ENCODE assay signal across 9 cellular contexts in the genomic region with DNA sequence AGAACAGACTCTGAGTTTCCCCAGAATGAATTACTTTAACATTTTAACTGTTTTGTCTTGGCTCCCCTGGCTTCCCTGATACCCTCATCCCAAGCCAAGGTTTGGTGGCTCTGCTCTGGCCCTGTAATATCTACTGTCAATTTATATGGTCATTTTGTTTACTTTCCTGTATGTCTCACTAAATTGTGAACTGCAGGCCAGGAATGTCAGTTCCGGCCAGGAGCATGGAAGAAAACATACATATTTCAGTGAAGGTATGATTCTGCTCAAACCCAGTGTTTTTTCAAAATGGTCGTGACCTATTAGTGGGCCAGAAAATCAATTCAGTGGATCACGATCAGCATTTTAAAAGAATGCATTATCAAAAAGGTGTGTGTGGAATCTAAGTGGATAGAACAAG. TPM values are rescaled to one million over a fixed set of nuclear protein-coding genes. Genes with fewer than 3 reads are reported as not detected.
A peak's percentile ranks its signal among the peaks of the same experiment; 100 is the strongest.
DNase-seq lines count a peak whose midpoint lies in the region; ATAC-seq, FAIRE-seq and TF ChIP-seq lines count a peak whose summit lies in the region.
"Had no signal": no experiment of that assay in that cellular context is flagged by ENCODE, and none has a peak within 500 bp of the region (broad histone marks: within the 10 kb centered on the region; RNA-seq: fewer than 3 reads in every experiment).

No MANE protein-coding gene starts in this region.

- H4K20me1 ChIP-seq in keratinocyte (ENCODE audit: control insufficient read depth, extremely low read depth, insufficient read depth, low read length) = no peaks in the 10 kb centered on the region

- FAIRE-seq in keratinocyte (lab: Jason Lieb, UNC) = no peak

- H3K27ac Mint-ChIP-seq in activated CD4-positive, alpha-beta T cell treated with anti-CD3 and anti-CD28 coated beads, Interleukin-2, amount 10 ng/mL, durations not matched to agents 7 days and 5 days = peak overlapping the region; percentile 94
- peak overlapping the region; percentile 90 for H3K27ac Mint-ChIP-seq in activated naive CD8-positive, alpha-beta T cell treated with anti-CD3 and anti-CD28 coated beads for 36 hours

- H3K9ac ChIP-seq in keratinocyte (ENCODE audit: control insufficient read depth, extremely low read depth, insufficient read depth, low read length) = peak overlapping the region; percentile 86

- no peaks in the 10 kb centered on the region for H3K36me3 Mint-ChIP-seq in activated CD4-positive, alpha-beta T cell treated with anti-CD3 and anti-CD28 coated beads, Interleukin-2, amount 10 ng/mL, durations not matched to agents 7 days and 5 days (ENCODE audit: low read depth)
- H3K36me3 Mint-ChIP-seq in activated naive CD8-positive, alpha-beta T cell treated with anti-CD3 and anti-CD28 coated beads for 36 hours = no peaks in the 10 kb centered on the region

- dilution Hi-C loops in keratinocyte (cut with MboI; ENCODE audit: extremely low pct_ligation_motif_present, low sequenced_read_pairs) = no loop called here

- no peaks in the 10 kb centered on the region for H3K27me3 ChIP-seq in keratinocyte (ENCODE audit: control insufficient read depth, extremely low read depth, insufficient read depth, low read length)
- H3K27me3 ChIP-seq in thoracic aorta (replicated peaks; ENCODE audit: insufficient read depth) = no peaks in the 10 kb centered on the region

- H3K36me3 ChIP-seq in keratinocyte (ENCODE audit: control insufficient read depth in 2 of 2, extremely low read depth in 1 of 2, insufficient read depth in 2 of 2, low read length in 2 of 2) (no peaks in the 10 kb centered on the region), thoracic aorta (no peaks in the 10 kb centered on the region)

- H3K79me2 ChIP-seq in keratinocyte (ENCODE audit: control insufficient read depth, insufficient read depth, low read length) = no peaks in the 10 kb centered on the region

- CTCF ChIA-PET in activated CD4-positive, alpha-beta T cell treated with anti-CD3 and anti-CD28 coated beads, Interleukin-2, amount 10 ng/mL, durations not matched to agents 7 days and 5 days (lab: Charles Lee) = interaction anchor here (1.1 to 1.3 kb wide), 3 partner anchors 12 to 62 kb away, joined by 3 to 5 read pairs (median 5); no protein-coding TSS in a partner anchor

- H3K4me1 ChIP-seq in keratinocyte (ENCODE audit: control insufficient read depth, extremely low read depth, insufficient read depth, low read length) (no peaks in the 10 kb centered on the region), thoracic aorta (ENCODE audit: control insufficient read depth in 1 of 2, low read depth in 2 of 2) (no peaks in the 10 kb centered on the region)

- peak overlapping the region; percentile 84 for H3K4me2 ChIP-seq in keratinocyte (ENCODE audit: control insufficient read depth, extremely low read depth, insufficient read depth, low read depth, low read length)

- peaks cover 20% of the 10 kb centered on the region for H3K4me1 Mint-ChIP-seq in activated CD4-positive, alpha-beta T cell treated with anti-CD3 and anti-CD28 coated beads, Interleukin-2, amount 10 ng/mL, durations not matched to agents 7 days and 5 days
- H3K4me1 Mint-ChIP-seq in activated naive CD8-positive, alpha-beta T cell treated with anti-CD3 and anti-CD28 coated beads for 36 hours = peaks cover 20% of the 10 kb centered on the region

- TF ChIP-seq CTCF in keratinocyte (optimal IDR thresholded peaks at IDR 0.05 in 1 of 3, IDR thresholded peaks at IDR 0.05 in 1 of 3, conservative IDR thresholded peaks at IDR 0.05 in 1 of 3; ENCODE audit: extremely low read depth in 1 of 3, insufficient read depth in 2 of 3, low read length in 3 of 3) (no peak), thoracic aorta (IDR thresholded peaks at IDR 0.05) (no peak)

- H3K4me3 ChIP-seq in keratinocyte (ENCODE audit: control insufficient read depth in 2 of 3, extremely low read depth in 1 of 3, insufficient read depth in 2 of 3, low read depth in 1 of 3, low read length in 3 of 3) = peak overlapping the region; percentile 63 to 71 (median 68)
- peak overlapping the region; percentile 87 for H3K4me3 ChIP-seq in thoracic aorta

- H2AFZ ChIP-seq in keratinocyte (ENCODE audit: control insufficient read depth, low read length) = peak overlapping the region; percentile 46

- no peak for DNase-seq in activated CD4-positive, alpha-beta T cell treated with anti-CD3 and anti-CD28 coated beads, Interleukin-2, amount 10 ng/mL, durations not matched to agents 7 days and 5 days
- no peak for DNase-seq in activated CD4-positive, alpha-beta T cell treated with anti-CD3 and anti-CD28 coated beads for 1 hour
- no peak for DNase-seq in activated naive CD8-positive, alpha-beta T cell treated with anti-CD3 and anti-CD28 coated beads for 36 hours
- DNase-seq in keratinocyte (ENCODE audit: low read depth, low spot score) (no peak), thoracic aorta (ENCODE audit: low spot score) (no peak), NCI-H2107 treated with DMSO at 0.1 percent for 48 hours (lab: John Stamatoyannopoulos, UW; ENCODE audit: unreplicated experiment) (no peak)
- DNase-seq in activated CD4-positive, alpha-beta T cell treated with anti-CD3 and anti-CD28 coated beads for 48 hours = no peak
- DNase-seq: NCI-H2171 treated with DMSO at 0.1 percent for 48 hours had no signal

- peak overlapping the region; percentile 86 for H3K27ac ChIP-seq in keratinocyte (ENCODE audit: control insufficient read depth, insufficient read depth, low read length)
- no peak overlapping the region for H3K27ac ChIP-seq in thoracic aorta

- POLR2A ChIA-PET in activated CD4-positive, alpha-beta T cell treated with anti-CD3 and anti-CD28 coated beads, Interleukin-2, amount 10 ng/mL, durations not matched to agents 7 days and 5 days (lab: Charles Lee) = no interaction called here

- H3K9me1 ChIP-seq in keratinocyte (ENCODE audit: control insufficient read depth, extremely low read depth, insufficient read depth, low read length) = no peaks in the 10 kb centered on the region

- H3K9me3 Mint-ChIP-seq in activated CD4-positive, alpha-beta T cell treated with anti-CD3 and anti-CD28 coated beads, Interleukin-2, amount 10 ng/mL, durations not matched to agents 7 days and 5 days = no peaks in the 10 kb centered on the region
- H3K9me3 Mint-ChIP-seq in activated naive CD8-positive, alpha-beta T cell treated with anti-CD3 and anti-CD28 coated beads for 36 hours = no peaks in the 10 kb centered on the region

- ATAC-seq in thoracic aorta (ENCODE audit: insufficient number of reproducible peaks, low FRiP score, low read depth) = no peak
- ATAC-seq in HG03354 (IDR thresholded peaks at IDR 0.05; ENCODE audit: poor library complexity, severe bottlenecking, unreplicated experiment) = no peak

- H3K4me3 Mint-ChIP-seq in activated CD4-positive, alpha-beta T cell treated with anti-CD3 and anti-CD28 coated beads, Interleukin-2, amount 10 ng/mL, durations not matched to agents 7 days and 5 days = peak overlapping the region; percentile 89
- H3K4me3 Mint-ChIP-seq in activated naive CD8-positive, alpha-beta T cell treated with anti-CD3 and anti-CD28 coated beads for 36 hours = peak overlapping the region; percentile 89

- no peaks in the 10 kb centered on the region for H3K9me3 ChIP-seq in keratinocyte (ENCODE audit: control insufficient read depth, low read depth, low read length)
- no peaks in the 10 kb centered on the region for H3K9me3 ChIP-seq in thoracic aorta

- H3K27me3 Mint-ChIP-seq in activated CD4-positive, alpha-beta T cell treated with anti-CD3 and anti-CD28 coated beads, Interleukin-2, amount 10 ng/mL, durations not matched to agents 7 days and 5 days = no peaks in the 10 kb centered on the region
- H3K27me3 Mint-ChIP-seq in activated naive CD8-positive, alpha-beta T cell treated with anti-CD3 and anti-CD28 coated beads for 36 hours = no peaks in the 10 kb centered on the region

RNA-seq across cellular contexts. Expression of a gene that starts 1.2 kb away (rescaled TPM):
- 1 to 10 TPM; 5.3 to 5.9 TPM for total RNA-seq in activated CD4-positive, alpha-beta T cell treated with anti-CD3 and anti-CD28 coated beads, Interleukin-2, amount 10 ng/mL, durations not matched to agents 7 days and 5 days
- 10 to 100 TPM in 1 of 2 experiments, 1 to 10 TPM in 1; 9.4 to 10.0 TPM for total RNA-seq in activated naive CD8-positive, alpha-beta T cell treated with anti-CD3 and anti-CD28 coated beads for 36 hours
- 1.1 to 2.4 TPM (median 1.6 TPM) in 3 replicates for polyA plus RNA-seq in keratinocyte
- polyA plus RNA-seq in keratinocyte (2011; ENCODE audit: low read depth) = 5.1 TPM
- polyA plus RNA-seq in keratinocyte (2011; cell fraction: cytosol; rRNA removed) = 0.78 and 0.88 TPM in 2 replicates
- 4.8 and 5.6 TPM in 2 replicates for polyA plus RNA-seq in keratinocyte (2011; cell fraction: nucleus; rRNA removed)
- polyA plus RNA-seq in keratinocyte (2012; ENCODE audit: low replicate concordance) = 2.5 TPM in 2 replicates
- 1.5 to 4.9 TPM (median 1.9 TPM) in 3 replicates for polyA minus RNA-seq in keratinocyte
- polyA minus RNA-seq in keratinocyte (2011; cell fraction: cytosol; rRNA and poly(A)+ RNA removed) = not detected
- polyA minus RNA-seq in keratinocyte (2011; cell fraction: nucleus; rRNA and poly(A)+ RNA removed) = 1.6 and 6.4 TPM in 2 replicates
- total RNA-seq in thoracic aorta = 10 to 100 TPM; 12.6 to 37.2 TPM

RNA-seq across cellular contexts. Expression of a gene that starts 26.3 kb away (rescaled TPM):
- total RNA-seq in activated CD4-positive, alpha-beta T cell treated with anti-CD3 and anti-CD28 coated beads, Interleukin-2, amount 10 ng/mL, durations not matched to agents 7 days and 5 days = not detected
- total RNA-seq in activated naive CD8-positive, alpha-beta T cell treated with anti-CD3 and anti-CD28 coated beads for 36 hours = not detected
- polyA plus RNA-seq in keratinocyte = not detected in 3 replicates
- polyA plus RNA-seq in keratinocyte (2011; ENCODE audit: low read depth) = not detected
- polyA plus RNA-seq in keratinocyte (2011; cell fraction: cytosol; rRNA removed) = not detected in 2 replicates
- polyA plus RNA-seq in keratinocyte (2011; cell fraction: nucleus; rRNA removed) = not detected in 2 replicates
- polyA plus RNA-seq in keratinocyte (2012; ENCODE audit: low replicate concordance) = not detected in 2 replicates
- not detected in 3 replicates for polyA minus RNA-seq in keratinocyte
- not detected for polyA minus RNA-seq in keratinocyte (2011; cell fraction: cytosol; rRNA and poly(A)+ RNA removed)
- polyA minus RNA-seq in keratinocyte (2011; cell fraction: nucleus; rRNA and poly(A)+ RNA removed) = not detected in 2 replicates
- 1 to 10 TPM in 1 of 2 donors, not detected in 1; 1.6 TPM for total RNA-seq in thoracic aorta
